18 cellular contexts compared by ENCODE assay signal in the genomic region with DNA sequence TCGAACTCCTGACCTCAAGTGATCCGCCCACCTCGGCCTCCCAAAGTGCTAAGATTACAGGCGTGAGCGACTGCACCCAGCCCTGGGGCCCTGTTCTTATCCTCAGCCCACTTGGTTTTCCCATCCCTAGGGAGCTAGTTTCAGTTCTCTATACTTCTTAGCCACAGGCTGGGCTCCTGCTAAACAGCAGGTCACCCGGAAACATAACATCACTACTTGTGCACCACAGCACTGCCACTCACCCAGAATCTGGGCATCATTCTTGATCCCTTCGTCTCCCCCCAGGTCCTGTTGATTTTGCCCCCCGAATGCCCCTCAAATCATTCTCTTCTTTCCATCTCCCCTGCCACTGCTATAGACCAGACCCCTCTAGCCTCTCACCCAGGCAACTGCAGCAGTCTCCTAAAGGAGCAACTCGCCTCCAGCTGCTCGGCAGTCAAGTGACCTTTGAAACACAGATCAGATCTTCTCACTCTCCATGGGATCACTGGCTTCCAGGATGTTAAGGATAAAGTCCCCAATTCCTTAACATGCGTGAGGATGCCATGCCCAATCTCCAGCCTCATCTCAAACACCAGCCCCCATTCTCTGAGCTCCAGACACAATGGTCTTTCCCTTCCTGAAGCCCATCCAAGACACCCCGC. TPM values are rescaled to one million over a fixed set of nuclear protein-coding genes. Genes with fewer than 3 reads are reported as not detected.
DNase-seq lines count a peak whose midpoint lies in the region; ATAC-seq and TF ChIP-seq lines count a peak whose summit lies in the region.
"Had no signal": no experiment of that assay in that cellular context is flagged by ENCODE, and none has a peak within 500 bp of the region (broad histone marks: within the 10 kb centered on the region; RNA-seq: fewer than 3 reads in every experiment).

No MANE protein-coding gene starts in this region.

- peaks cover 5% of the 10 kb centered on the region for H3K27me3 Mint-ChIP-seq in activated CD8-positive, alpha-beta memory T cell treated with anti-CD3 and anti-CD28 coated beads, Interleukin-2, amount 10 ng/mL, durations not matched to agents 7 days and 5 days
- H3K27me3 Mint-ChIP-seq in type B pancreatic cell, result no peaks in the 10 kb centered on the region
- H3K27me3 Mint-ChIP-seq: activated CD4-positive, alpha-beta T cell treated with anti-CD3 and anti-CD28 coated beads for 36 hours had no signal

- H3K9me3 Mint-ChIP-seq in activated CD8-positive, alpha-beta memory T cell treated with anti-CD3 and anti-CD28 coated beads, Interleukin-2, amount 10 ng/mL, durations not matched to agents 7 days and 5 days (ENCODE audit: low read depth), result no peaks in the 10 kb centered on the region
- H3K9me3 Mint-ChIP-seq in type B pancreatic cell, result no peaks in the 10 kb centered on the region
- H3K9me3 Mint-ChIP-seq: activated T-helper 2 cell treated with anti-CD3 and anti-CD28 coated beads, Interferon-gamma antibody, Interleukin-2, Interleukin-4, amounts not matched to agents 10 μg/mL and 5 μg/mL and 100 μg/mL, durations not matched to agents 14 hours and 24 hours and 36 hours; neural progenitor cell had no signal

- DNase-seq in activated CD8-positive, alpha-beta memory T cell treated with anti-CD3 and anti-CD28 coated beads for 24 hours, result peak; percentile 24
- no peak for DNase-seq in activated CD8-positive, alpha-beta memory T cell treated with anti-CD3 and anti-CD28 coated beads, Interleukin-2, amount 10 ng/mL, durations not matched to agents 7 days and 5 days
- DNase-seq in Panc1 (ENCODE audit: low read depth, low spot score), result no peak
- DNase-seq in left lung, result no peak
- no peak for DNase-seq in type B pancreatic cell (ENCODE audit: extremely low spot score, unreplicated experiment)
- no peak for DNase-seq in coronary artery (ENCODE audit: low spot score)
- DNase-seq in nucleus accumbens (lab: John Stamatoyannopoulos, UW), result no peak
- DNase-seq: NCI-H1930 had no signal

- H3K9me3 ChIP-seq in Panc1 (ENCODE audit: control insufficient read depth, insufficient read depth, low read depth, low read length), result no peaks in the 10 kb centered on the region
- no peaks in the 10 kb centered on the region for H3K9me3 ChIP-seq in left lung
- H3K9me3 ChIP-seq: BE2C, body of pancreas, MG63, psoas muscle, upper lobe of left lung had no signal

- H3K4me3 ChIP-seq in Panc1 (ENCODE audit: low read depth in 2 of 2, low read length in 2 of 2) (no peak overlapping the region), left lung (no peak overlapping the region), coronary artery (no peak overlapping the region)
- H3K4me3 ChIP-seq: body of pancreas, MG63, neural progenitor cell, psoas muscle, smooth muscle cell, upper lobe of left lung had no signal

- ATAC-seq in activated CD8-positive, alpha-beta memory T cell treated with anti-CD3 and anti-CD28 coated beads, Interleukin-2, amount 10 ng/mL, durations not matched to agents 7 days and 5 days, result no peak
- ATAC-seq in Panc1, result peak; percentile 32; the same call in 1 of the 2 replicates
- peak; percentile 31 for ATAC-seq in left lung
- ATAC-seq in GM21515 (IDR thresholded peaks at IDR 0.05; ENCODE audit: unreplicated experiment), result no peak

- no peak overlapping the region for H3K27ac ChIP-seq in Panc1 (ENCODE audit: low read length)
- H3K27ac ChIP-seq in left lung, result no peak overlapping the region
- H3K27ac ChIP-seq in coronary artery, result no peak overlapping the region
- H3K27ac ChIP-seq: neural progenitor cell, psoas muscle, upper lobe of left lung had no signal

- intact Hi-C loops in Panc1 (cut with micrococcal nuclease; ENCODE audit: unreplicated experiment), result loop anchor here (2.0 to 5.0 kb wide), 2 partner anchors 71 to 173 kb away; no protein-coding TSS in a partner anchor
- intact Hi-C loops in left lung (cut with DNase I), result no loop called here

- peaks cover 8% of the 10 kb centered on the region; the same call in 1 of the 2 replicates for H3K4me1 ChIP-seq in Panc1 (ENCODE audit: control insufficient read depth, insufficient read depth, low read length)
- peaks cover 0 to 14% of the 10 kb centered on the region in 2 donors for H3K4me1 ChIP-seq in left lung
- H3K4me1 ChIP-seq: BE2C, body of pancreas, neural progenitor cell had no signal

- POLR2A ChIA-PET in Panc1 (lab: Charles Lee), result no interaction called here

- peaks cover 4% of the 10 kb centered on the region for H3K4me1 Mint-ChIP-seq in activated CD8-positive, alpha-beta memory T cell treated with anti-CD3 and anti-CD28 coated beads, Interleukin-2, amount 10 ng/mL, durations not matched to agents 7 days and 5 days
- H3K4me1 Mint-ChIP-seq in type B pancreatic cell (ENCODE audit: unreplicated experiment), result peaks cover 5% of the 10 kb centered on the region

- no peaks in the 10 kb centered on the region for H3K36me3 Mint-ChIP-seq in activated CD8-positive, alpha-beta memory T cell treated with anti-CD3 and anti-CD28 coated beads, Interleukin-2, amount 10 ng/mL, durations not matched to agents 7 days and 5 days
- peaks cover 3% of the 10 kb centered on the region for H3K36me3 Mint-ChIP-seq in type B pancreatic cell

- H3K27me3 ChIP-seq in Panc1 (ENCODE audit: control insufficient read depth, insufficient read depth, low read length), result no peaks in the 10 kb centered on the region
- H3K27me3 ChIP-seq in left lung, result no peaks in the 10 kb centered on the region
- H3K27me3 ChIP-seq: BE2C, body of pancreas, MG63, neural progenitor cell, upper lobe of left lung had no signal

- no TSS peak for BruUV-seq in Panc1 (replicated peaks; lab: Mats Ljungman, UMichigan)

- CTCF ChIA-PET in activated CD8-positive, alpha-beta memory T cell treated with anti-CD3 and anti-CD28 coated beads, Interleukin-2, amount 10 ng/mL, durations not matched to agents 7 days and 5 days (lab: Charles Lee), result interaction anchor here (0.8 to 4.8 kb wide), 9 partner anchors 11 to 322 kb away, joined by 3 to 35 read pairs (median 3); no protein-coding TSS in a partner anchor
- CTCF ChIA-PET in Panc1 (lab: Charles Lee), result interaction anchor here (0.6 to 1.8 kb wide), 6 partner anchors 37 to 322 kb away, joined by 3 to 9 read pairs (median 4); no protein-coding TSS in a partner anchor

- H3K4me3 Mint-ChIP-seq in activated CD8-positive, alpha-beta memory T cell treated with anti-CD3 and anti-CD28 coated beads, Interleukin-2, amount 10 ng/mL, durations not matched to agents 7 days and 5 days, result no peak overlapping the region
- peak overlapping the region; percentile 66 for H3K4me3 Mint-ChIP-seq in type B pancreatic cell
- H3K4me3 Mint-ChIP-seq: activated CD4-positive, alpha-beta T cell treated with anti-CD3 and anti-CD28 coated beads for 36 hours; neural progenitor cell had no signal

- no peaks in the 10 kb centered on the region for H3K36me3 ChIP-seq in Panc1 (ENCODE audit: control insufficient read depth, insufficient read depth, low read length)
- peaks cover 0 to 40% of the 10 kb centered on the region in 2 donors for H3K36me3 ChIP-seq in left lung
- H3K36me3 ChIP-seq: BE2C, neural progenitor cell had no signal

- in situ Hi-C loops in Panc1 (cut with HindIII; ENCODE audit: low pct_unique_long_range_greater_than_20kb, low sequenced_read_pairs), result no loop called here

- TF ChIP-seq CTCF in Panc1 (IDR thresholded peaks at IDR 0.05), result no peak
- TF ChIP-seq CTCF in left lung (IDR thresholded peaks at IDR 0.05), result no peak
- TF ChIP-seq CTCF in type B pancreatic cell (conservative IDR thresholded peaks at IDR 0.05), result no peak
- TF ChIP-seq CTCF in coronary artery (IDR thresholded peaks at IDR 0.05), result no peak

- H3K27ac Mint-ChIP-seq in activated CD8-positive, alpha-beta memory T cell treated with anti-CD3 and anti-CD28 coated beads, Interleukin-2, amount 10 ng/mL, durations not matched to agents 7 days and 5 days, result no peak overlapping the region
- peak overlapping the region; percentile 57 for H3K27ac Mint-ChIP-seq in type B pancreatic cell
- H3K27ac Mint-ChIP-seq: activated CD4-positive, alpha-beta T cell treated with anti-CD3 and anti-CD28 coated beads for 36 hours; activated T-helper 2 cell treated with anti-CD3 and anti-CD28 coated beads, Interferon-gamma antibody, Interleukin-2, Interleukin-4, amounts not matched to agents 10 μg/mL and 5 μg/mL and 100 μg/mL, durations not matched to agents 14 hours and 24 hours and 36 hours; neural progenitor cell had no signal

RNA-seq across cellular contexts. Expression of a gene that starts 5.6 kb away (rescaled TPM):
- total RNA-seq in activated CD8-positive, alpha-beta memory T cell treated with anti-CD3 and anti-CD28 coated beads, Interleukin-2, amount 10 ng/mL, durations not matched to agents 7 days and 5 days, result 10 to 100 TPM; 22.2 to 26.5 TPM
- total RNA-seq in Panc1 (2021; ENCODE audit: unreplicated experiment), result 24.6 TPM
- 10.6 TPM for polyA plus RNA-seq in Panc1 (2012; ENCODE audit: insufficient read length)
- total RNA-seq in left lung, result 10 to 100 TPM; 34.2 to 34.8 TPM
- 22.9 and 32.2 TPM in 2 replicates for total RNA-seq in type B pancreatic cell (ENCODE audit: low replicate concordance)

RNA-seq across cellular contexts. Expression of a gene that starts 13.3 kb away (rescaled TPM):
- not detected for total RNA-seq in activated CD8-positive, alpha-beta memory T cell treated with anti-CD3 and anti-CD28 coated beads, Interleukin-2, amount 10 ng/mL, durations not matched to agents 7 days and 5 days
- 6.3 TPM for total RNA-seq in Panc1 (2021; ENCODE audit: unreplicated experiment)
- 6.0 TPM for polyA plus RNA-seq in Panc1 (2012; ENCODE audit: insufficient read length)
- 10 to 100 TPM; 31.1 to 31.7 TPM for total RNA-seq in left lung
- 14.9 and 22.7 TPM in 2 replicates for total RNA-seq in type B pancreatic cell (ENCODE audit: low replicate concordance)
- total RNA-seq: activated CD4-positive, alpha-beta T cell treated with anti-CD3 and anti-CD28 coated beads for 36 hours; activated T-helper 2 cell treated with anti-CD3 and anti-CD28 coated beads, Interferon-gamma antibody, Interleukin-2, Interleukin-4, amounts not matched to agents 10 μg/mL and 5 μg/mL and 100 μg/mL, durations not matched to agents 14 hours and 24 hours and 36 hours had no signal

Comparison
In these comparisons a context has a peak if more than half of its experiments do, and no peak if none do; other contexts are left out.
1. ATAC-seq: peak in Panc1 (single experiment) and left lung (single experiment); none in activated CD8-positive, alpha-beta memory T cell treated with anti-CD3 and anti-CD28 coated beads, Interleukin-2, amount 10 ng/mL, durations not matched to agents 7 days and 5 days (single experiment) and GM21515 (single experiment).